In genomic region chr2:178877874-178878273, GRCh38 we compare ENCODE assay signal across 2 cellular contexts.
TF ChIP-seq lines count a peak whose summit lies in the region.

No MANE protein-coding gene starts in this region.

TF ChIP-seq in SK-N-SH, 30 proteins besides CTCF, POLR2A, EP300 and RAD21 (continued from another document):
- TF ChIP-seq PBX3 (IDR thresholded peaks at IDR 0.05) (no peak), USF1 (IDR thresholded peaks at IDR 0.05; ENCODE audit: borderline replicate concordance, low read depth) (no peak), FOXM1 (IDR thresholded peaks at IDR 0.05; ENCODE audit: low read depth) (no peak), RCOR1 (IDR thresholded peaks at IDR 0.05; ENCODE audit: low read length) (no peak), IRF3 (IDR thresholded peaks at IDR 0.05; ENCODE audit: low read depth, low read length) (no peak), NFIC (IDR thresholded peaks at IDR 0.05; ENCODE audit: borderline replicate concordance) (no peak), POLR2AphosphoS5 (IDR thresholded peaks at IDR 0.05; ENCODE audit: low read depth, low read length) (no peak), ZBTB33 (IDR thresholded peaks at IDR 0.05; ENCODE audit: borderline replicate concordance, low read depth) (no peak), TEAD4 (IDR thresholded peaks at IDR 0.05; ENCODE audit: borderline replicate concordance, insufficient read depth) (no peak)

TF ChIP-seq in SK-N-SH treated with all-trans-retinoic acid at 6 μM for 48 hours, 23 proteins besides CTCF, POLR2A, EP300 and RAD21 (continued from another document):
- no peak for TF ChIP-seq CSDC2 (CRISPR knock-in tag; IDR thresholded peaks at IDR 0.05)
- no peak for TF ChIP-seq PATZ1 (CRISPR knock-in tag; IDR thresholded peaks at IDR 0.05; ENCODE audit: borderline replicate concordance)
- no peak for TF ChIP-seq TSHZ2 (CRISPR knock-in tag; IDR thresholded peaks at IDR 0.05)
- TF ChIP-seq GLIS3 (CRISPR knock-in tag; IDR thresholded peaks at IDR 0.05), result no peak
- no peak for TF ChIP-seq OSR1 (CRISPR knock-in tag; IDR thresholded peaks at IDR 0.05)
- TF ChIP-seq ZFP30 (CRISPR knock-in tag; IDR thresholded peaks at IDR 0.05), result no peak
- TF ChIP-seq ZNF8 (CRISPR knock-in tag; IDR thresholded peaks at IDR 0.05), result no peak
- no peak for TF ChIP-seq TCF4 (CRISPR knock-in tag; IDR thresholded peaks at IDR 0.05; ENCODE audit: borderline replicate concordance)
- TF ChIP-seq PPARA (CRISPR knock-in tag; IDR thresholded peaks at IDR 0.05; ENCODE audit: borderline replicate concordance), result no peak
- no peak for TF ChIP-seq ZNF565 (CRISPR knock-in tag; conservative IDR thresholded peaks at IDR 0.05; ENCODE audit: low read depth)
